Comparison of ENCODE assay signal across 12 cellular contexts in the genomic region with DNA sequence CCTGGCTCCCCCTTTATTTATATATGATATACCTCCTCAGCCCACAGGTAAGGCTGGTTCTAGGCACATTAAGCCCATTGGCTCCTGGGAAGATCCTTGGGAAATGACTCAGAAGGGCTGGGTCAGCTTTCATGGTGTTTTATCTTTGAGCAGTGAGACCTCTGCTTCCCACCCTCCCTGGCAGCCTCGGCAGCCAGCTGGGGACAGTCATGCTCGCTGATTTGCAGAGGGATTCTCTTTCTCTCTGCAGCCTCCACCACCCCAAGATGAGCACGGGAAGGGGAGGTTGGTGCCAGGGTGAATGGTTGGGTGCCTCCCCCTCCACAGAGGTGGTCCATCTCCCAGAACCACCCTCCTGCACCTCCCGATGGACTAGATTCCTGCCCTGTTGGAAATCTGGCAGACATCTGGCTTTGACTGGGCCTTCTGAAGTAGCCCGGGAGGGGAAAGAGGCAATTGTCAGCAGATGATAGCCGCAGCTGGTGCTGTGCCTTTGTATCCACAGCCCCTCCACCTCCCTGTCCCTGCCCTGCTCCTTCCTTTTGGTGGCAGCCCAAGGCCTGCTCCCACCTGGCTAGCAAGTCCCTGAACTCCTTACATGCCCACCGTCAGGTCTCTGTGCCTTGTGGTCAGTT. TPM values are rescaled to one million over a fixed set of nuclear protein-coding genes. Genes with fewer than 3 reads are reported as not detected.
DNase-seq lines count a peak whose midpoint lies in the region; ATAC-seq and FAIRE-seq lines count a peak whose summit lies in the region.
"Had no signal": no experiment of that assay in that cellular context is flagged by ENCODE, and none has a peak within 500 bp of the region (broad histone marks: within the 10 kb centered on the region; RNA-seq: fewer than 3 reads in every experiment).

No MANE protein-coding gene starts in this region.

- no peak overlapping the region for H3K4me3 ChIP-seq in SJSA1
- no peak overlapping the region for H3K4me3 ChIP-seq in small intestine (ENCODE audit: low read depth in 1 of 2, low read length in 2 of 2)

- ATAC-seq in GM21619 (IDR thresholded peaks at IDR 0.05; ENCODE audit: unreplicated experiment), result no peak
- ATAC-seq in HG02852 (IDR thresholded peaks at IDR 0.05; ENCODE audit: unreplicated experiment), result no peak

- peak overlapping the region; percentile 46 for H3K27ac ChIP-seq in SJSA1
- peak overlapping the region in 1 of 2 donors; percentile 34 for H3K27ac ChIP-seq in small intestine (ENCODE audit: low read depth in 1 of 2, low read length in 1 of 2)
- no peak overlapping the region for H3K27ac ChIP-seq in caudate nucleus (ENCODE audit: low read depth, low read length)
- H3K27ac ChIP-seq: KMS-11 had no signal

- peak; percentile 78 for DNase-seq in HCEC 1CT
- DNase-seq in SJSA1 (ENCODE audit: low read depth in 1 of 2, low spot score in 2 of 2), result peak; percentile 60 to 63
- peak; percentile 27 for DNase-seq in glomerular visceral epithelial cell (ENCODE audit: extremely low spot score)
- peak; percentile 51 for DNase-seq in small intestine
- DNase-seq in caudate nucleus (lab: John Stamatoyannopoulos, UW), result no peak
- no peak for DNase-seq in NCI-H2081 treated with DMSO at 0.1 percent for 48 hours (lab: John Stamatoyannopoulos, UW)
- DNase-seq: activated T-cell treated with anti-CD3 and anti-CD28 coated beads for 4 hours; stimulated activated CD8-positive, alpha-beta memory T cell treated with anti-CD3 and anti-CD28 coated beads, Interleukin-4, amount 100 ng/mL, for 48 hours had no signal

- H3K36me3 ChIP-seq in SJSA1 (no peaks in the 10 kb centered on the region), small intestine (ENCODE audit: control insufficient read depth in 2 of 2, insufficient read depth in 2 of 2, low read length in 2 of 2) (no peaks in the 10 kb centered on the region)

- H3K9me3 ChIP-seq in SJSA1 (replicated peaks) (no peaks in the 10 kb centered on the region), small intestine (ENCODE audit: control insufficient read depth, low read depth) (no peaks in the 10 kb centered on the region)

- H3K4me1 ChIP-seq in SJSA1 (replicated peaks) (peaks cover 42% of the 10 kb centered on the region), small intestine (ENCODE audit: control insufficient read depth in 2 of 2, insufficient read depth in 1 of 2, low read depth in 1 of 2, low read length in 1 of 2) (peaks cover 6 to 19% of the 10 kb centered on the region in 2 donors)

- H3K27me3 ChIP-seq in SJSA1 (replicated peaks), result no peaks in the 10 kb centered on the region
- no peaks in the 10 kb centered on the region for H3K27me3 ChIP-seq in small intestine (ENCODE audit: control insufficient read depth in 2 of 2, insufficient read depth in 2 of 2, low read length in 2 of 2)

- no peak for FAIRE-seq in small intestine (lab: Jason Lieb, UNC)
- FAIRE-seq: endometrium had no signal

- 66 to 70% (median 68%) methylated on average over 7 of the region's 7 CpGs for WGBS in small intestine, 3 donors

RNA-seq across cellular contexts. Expression of gene IER5, which starts 24.7 kb away (rescaled TPM):
- total RNA-seq in SJSA1 (2014; rRNA removed; shearing (Covaris generic)), result 67.6 and 76.5 TPM in 2 replicates
- polyA plus RNA-seq in small intestine, result 1 to 10 TPM; 4.5 to 7.4 (median 5.1) TPM

Comparison
In these comparisons a context has a peak if more than half of its experiments do, and no peak if none do; other contexts are left out.
1. DNase-seq: peak in HCEC 1CT (single experiment), SJSA1 (2 of 2), glomerular visceral epithelial cell (single experiment) and small intestine (single experiment); none in caudate nucleus (0 of 61) and NCI-H2081 treated with DMSO at 0.1 percent for 48 hours (single experiment).